In the genomic region with DNA sequence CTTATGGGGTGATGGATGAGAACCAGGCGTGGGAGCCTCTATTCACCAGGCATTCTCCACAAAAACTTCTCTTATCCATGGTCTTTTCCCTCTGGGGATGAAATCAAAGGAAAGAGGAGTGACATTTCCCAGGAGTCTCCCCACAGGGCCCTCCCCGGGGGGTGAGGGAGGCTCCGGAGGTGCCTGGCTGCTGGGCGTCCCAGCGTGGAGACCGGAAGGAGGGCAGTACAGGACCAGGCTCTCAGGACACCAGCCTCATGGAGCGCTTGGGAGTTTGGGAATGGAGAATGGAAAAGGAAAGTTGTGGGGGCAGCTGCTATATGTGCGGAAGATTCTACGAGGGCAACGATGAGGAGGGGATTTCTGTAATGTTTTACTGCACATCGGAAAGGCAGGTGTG, we compare ENCODE assay signal across 25 cellular contexts. TPM values are rescaled to one million over a fixed set of nuclear protein-coding genes. Genes with fewer than 3 reads are reported as not detected.
"Had no signal": no experiment of that assay in that cellular context is flagged by ENCODE, and none has a peak within 500 bp of the region (broad histone marks: within the 10 kb centered on the region; RNA-seq: fewer than 3 reads in every experiment).

No MANE protein-coding gene starts in this region.

- H3K4me1 Mint-ChIP-seq: activated naive CD4-positive, alpha-beta T cell treated with anti-CD3 and anti-CD28 coated beads, Interleukin-2, amount 10 ng/mL, durations not matched to agents 7 days and 5 days; activated naive CD8-positive, alpha-beta T cell treated with anti-CD3 and anti-CD28 coated beads for 36 hours had no signal

- H3K36me3 ChIP-seq: brain microvascular endothelial cell, cardiac muscle cell, MG63, SJSA1 had no signal

- H3K9me3 ChIP-seq: MG63, SJSA1 had no signal

- H3K27ac Mint-ChIP-seq: activated B cell treated with CpG ODN at 0.5 μM for 24 hours; activated CD4-positive, alpha-beta T cell treated with anti-CD3 and anti-CD28 coated beads, Interleukin-2, amount 10 ng/mL, durations not matched to agents 24 days and 14 days; activated CD8-positive, alpha-beta memory T cell treated with anti-CD3 and anti-CD28 coated beads, Interleukin-2, amount 10 ng/mL, durations not matched to agents 7 days and 5 days; activated naive CD4-positive, alpha-beta T cell treated with anti-CD3 and anti-CD28 coated beads, Interleukin-2, amount 10 ng/mL, durations not matched to agents 7 days and 5 days; activated naive CD8-positive, alpha-beta T cell treated with anti-CD3 and anti-CD28 coated beads for 36 hours; T-helper 17 cell had no signal

- H3K36me3 Mint-ChIP-seq: activated CD8-positive, alpha-beta memory T cell treated with anti-CD3 and anti-CD28 coated beads, Interleukin-2, amount 10 ng/mL, durations not matched to agents 7 days and 5 days; activated naive CD4-positive, alpha-beta T cell treated with anti-CD3 and anti-CD28 coated beads, Interleukin-2, amount 10 ng/mL, durations not matched to agents 7 days and 5 days; activated naive CD8-positive, alpha-beta T cell treated with anti-CD3 and anti-CD28 coated beads for 36 hours had no signal

- H3K4me1 ChIP-seq: SJSA1 had no signal

- H3K27me3 ChIP-seq: MG63 had no signal

- H3K9me3 Mint-ChIP-seq: activated B cell treated with CpG ODN at 0.5 μM for 24 hours; activated CD4-positive, alpha-beta T cell treated with anti-CD3 and anti-CD28 coated beads, Interleukin-2, amount 10 ng/mL, durations not matched to agents 24 days and 14 days; activated naive CD4-positive, alpha-beta T cell treated with anti-CD3 and anti-CD28 coated beads, Interleukin-2, amount 10 ng/mL, durations not matched to agents 7 days and 5 days had no signal

- DNase-seq: activated B cell treated with CpG ODN at 0.5 μM for 24 hours; activated CD4-positive, alpha-beta T cell treated with anti-CD3 and anti-CD28 coated beads for 1 hour; activated CD4-positive, alpha-beta T cell treated with anti-CD3 and anti-CD28 coated beads, Interleukin-2, amount 10 ng/mL, durations not matched to agents 24 days and 14 days; activated CD4-positive, alpha-beta T cell treated with anti-CD3 and anti-CD28 coated beads, Interleukin-2, amount 50 U/mL, for 48 hours; activated CD8-positive, alpha-beta memory T cell treated with anti-CD3 and anti-CD28 coated beads, Interleukin-2, amount 10 ng/mL, durations not matched to agents 7 days and 5 days; activated gamma-delta T cell treated with Interleukin-2 at 50 U/mL for 16 hours; activated naive CD4-positive, alpha-beta T cell treated with anti-CD3 and anti-CD28 coated beads, Interleukin-2, amount 10 ng/mL, durations not matched to agents 7 days and 5 days; activated naive CD8-positive, alpha-beta T cell treated with anti-CD3 and anti-CD28 coated beads for 36 hours; activated T-cell treated with anti-CD3 and anti-CD28 coated beads, Interleukin-2, amount 50 U/mL, for 4 hours; brain microvascular endothelial cell; MG63; NCI-H1105; NCI-H1436; NCI-H187; NCI-H2081; NCI-H510A treated with DMSO at 0.1 percent for 48 hours; NCI-H69; NK-92 treated with Interleukin-12 subunit alpha and Interleukin-12 subunit beta, amount 100 ng/mL, for 24 hours; PC-3; SHP77; T-helper 17 cell; T-helper 9 cell had no signal

- FAIRE-seq: RCC 7860 had no signal

- H3K4me3 ChIP-seq: cardiac muscle cell, MG63, SJSA1 had no signal

- H3K27ac ChIP-seq: brain microvascular endothelial cell, cardiac muscle cell, SJSA1 had no signal

- H3K4me3 Mint-ChIP-seq: activated B cell treated with CpG ODN at 0.5 μM for 24 hours; activated CD4-positive, alpha-beta T cell treated with anti-CD3 and anti-CD28 coated beads, Interleukin-2, amount 10 ng/mL, durations not matched to agents 24 days and 14 days; activated CD8-positive, alpha-beta memory T cell treated with anti-CD3 and anti-CD28 coated beads, Interleukin-2, amount 10 ng/mL, durations not matched to agents 7 days and 5 days; activated naive CD4-positive, alpha-beta T cell treated with anti-CD3 and anti-CD28 coated beads, Interleukin-2, amount 10 ng/mL, durations not matched to agents 7 days and 5 days; activated naive CD8-positive, alpha-beta T cell treated with anti-CD3 and anti-CD28 coated beads for 36 hours; activated T-cell treated with anti-CD3 and anti-CD28 coated beads, Interleukin-2, amount 50 U/mL, for 4 hours; T-helper 17 cell had no signal

- ATAC-seq: activated CD8-positive, alpha-beta memory T cell treated with anti-CD3 and anti-CD28 coated beads, Interleukin-2, amount 10 ng/mL, durations not matched to agents 7 days and 5 days; PC-3; T-helper 17 cell had no signal

RNA-seq across cellular contexts. Expression of a gene that starts 22.1 kb away (rescaled TPM):
- total RNA-seq: activated B cell treated with CpG ODN at 0.5 μM for 24 hours; activated CD4-positive, alpha-beta T cell treated with anti-CD3 and anti-CD28 coated beads, Interleukin-2, amount 10 ng/mL, durations not matched to agents 24 days and 14 days; activated CD8-positive, alpha-beta memory T cell treated with anti-CD3 and anti-CD28 coated beads, Interleukin-2, amount 10 ng/mL, durations not matched to agents 7 days and 5 days; activated naive CD8-positive, alpha-beta T cell treated with anti-CD3 and anti-CD28 coated beads for 36 hours; activated T-cell treated with anti-CD3 and anti-CD28 coated beads, Interleukin-2, amount 50 U/mL, for 4 hours; cardiac muscle cell; PC-3; SJSA1; T-helper 17 cell had no signal
- polyA plus RNA-seq: cardiac muscle cell had no signal
